In the genomic region with DNA sequence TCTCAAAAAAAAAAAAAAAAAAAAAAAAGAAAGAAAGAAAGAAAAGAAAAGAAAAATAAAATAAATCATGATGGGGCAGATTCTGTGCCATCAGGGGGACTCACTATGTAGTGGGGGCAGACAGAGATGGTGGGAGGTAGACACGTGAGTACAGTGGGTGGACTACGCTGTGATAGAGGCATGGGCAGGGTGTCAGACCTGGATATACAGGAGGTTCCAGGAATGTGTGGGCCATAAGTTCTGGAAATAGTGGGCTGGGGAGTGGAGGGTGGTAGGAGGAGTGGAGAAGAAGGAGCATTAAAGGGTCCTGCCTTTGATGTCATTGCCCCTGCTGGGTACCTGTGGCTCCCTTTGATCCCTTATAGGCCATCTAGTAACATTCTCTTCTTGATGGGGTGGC, we compare ENCODE assay signal across 32 cellular contexts. TPM values are rescaled to one million over a fixed set of nuclear protein-coding genes. Genes with fewer than 3 reads are reported as not detected.
"Had no signal": no experiment of that assay in that cellular context is flagged by ENCODE, and none has a peak within 500 bp of the region (broad histone marks: within the 10 kb centered on the region; RNA-seq: fewer than 3 reads in every experiment).

No MANE protein-coding gene starts in this region.

- H3K9ac ChIP-seq: neural progenitor cell, parathyroid adenoma had no signal

- H3K27ac ChIP-seq: hepatocyte, left ventricle myocardium inferior, neural progenitor cell, neutrophil, parathyroid adenoma, sigmoid colon, stomach, thoracic aorta, tibial artery, upper lobe of right lung had no signal

- H3K9me3 Mint-ChIP-seq: mesothelial cell of epicardium; natural killer cell; stimulated activated naive B cell treated with anti-CD40 and anti-IgM and Interleukin-4, amounts not matched to agents 10 μg/mL and 1 μg/mL and 100 μg/mL, for 72 hours had no signal

- H3K79me2 ChIP-seq: hepatocyte, parathyroid adenoma had no signal

- H3K27ac Mint-ChIP-seq: mesothelial cell of epicardium; natural killer cell; nephron progenitor cell; neural progenitor cell; progenitor cell of endocrine pancreas; stimulated activated naive B cell treated with anti-CD40 and anti-IgM and Interleukin-4, amounts not matched to agents 10 μg/mL and 1 μg/mL and 100 μg/mL, for 72 hours had no signal

- H2AFZ ChIP-seq: hepatocyte, neural progenitor cell, parathyroid adenoma had no signal

- ATAC-seq: natural killer cell; right cardiac atrium; stimulated activated naive B cell treated with anti-CD40 and anti-IgM and Interleukin-4, amounts not matched to agents 10 μg/mL and 1 μg/mL and 100 μg/mL, for 72 hours; stimulated activated naive CD8-positive, alpha-beta T cell treated with anti-CD3 and anti-CD28 coated beads, Interleukin-15, Interleukin-2, amounts not matched to agents 100 U/mL and 50 U/mL, for 24 hours; upper lobe of right lung had no signal

- H3K4me2 ChIP-seq: hepatocyte, neural progenitor cell had no signal

- H3K4me1 ChIP-seq: parathyroid adenoma, upper lobe of right lung had no signal

- H3K4me3 ChIP-seq: hepatocyte, left ventricle myocardium inferior, lung, neural progenitor cell, sigmoid colon, stomach, thoracic aorta, tibial artery, upper lobe of right lung had no signal

- H3K4me1 Mint-ChIP-seq: neural progenitor cell had no signal

- H3K36me3 ChIP-seq: left ventricle myocardium inferior, neural progenitor cell, neutrophil, sigmoid colon, stomach, thoracic aorta, tibial artery, upper lobe of right lung had no signal

- DNase-seq: islet precursor cell; left ventricle myocardium inferior; mesendoderm; naive B cell; natural killer cell; nephron progenitor cell; occipital lobe; retina; right cardiac atrium; small intestine; stimulated activated CD4-positive, alpha-beta T cell treated with anti-CD3 and anti-CD28 coated beads, Interleukin-1b, Interleukin-23, amount 100 ng/mL, for 48 hours; stimulated activated CD4-positive, alpha-beta T cell treated with anti-CD3 and anti-CD28 coated beads, Interleukin-2, amount 100 ng/mL, for 48 hours; stimulated activated CD4-positive, alpha-beta T cell treated with anti-CD3 and anti-CD28 coated beads, Interleukin-4, amount 100 ng/mL, for 4 hours; stimulated activated CD8-positive, alpha-beta memory T cell treated with anti-CD3 and anti-CD28 coated beads, Interleukin-4, amount 100 ng/mL, for 48 hours; stimulated activated naive B cell treated with anti-CD40 and anti-IgM and Interleukin-4, amounts not matched to agents 10 μg/mL and 1 μg/mL and 100 μg/mL, for 72 hours; stimulated activated naive CD8-positive, alpha-beta T cell treated with anti-CD3 and anti-CD28 coated beads, Interleukin-15, Interleukin-2, amounts not matched to agents 100 U/mL and 50 U/mL, for 24 hours; stomach; trophoblast cell; upper lobe of right lung had no signal

- H3K4me3 Mint-ChIP-seq: mesothelial cell of epicardium; naive B cell; natural killer cell; nephron progenitor cell; neural progenitor cell; stimulated activated naive B cell treated with anti-CD40 and anti-IgM and Interleukin-4, amounts not matched to agents 10 μg/mL and 1 μg/mL and 100 μg/mL, for 72 hours had no signal

- H3K9me3 ChIP-seq: left ventricle myocardium inferior, neutrophil, sigmoid colon, stomach, thoracic aorta, tibial artery, upper lobe of right lung had no signal

- H3K36me3 Mint-ChIP-seq: naive B cell; natural killer cell; stimulated activated naive B cell treated with anti-CD40 and anti-IgM and Interleukin-4, amounts not matched to agents 10 μg/mL and 1 μg/mL and 100 μg/mL, for 72 hours had no signal

RNA-seq across cellular contexts. Expression of a gene that starts 8.8 kb away (rescaled TPM):
- total RNA-seq: mononuclear cell, natural killer cell, occipital lobe, upper lobe of right lung had no signal

RNA-seq across cellular contexts. Expression of a gene that starts 19.2 kb away (rescaled TPM):
- total RNA-seq: hepatocyte, kidney epithelial cell, lung, mononuclear cell, natural killer cell, occipital lobe, osteocyte, progenitor cell of endocrine pancreas, sigmoid colon, stomach, upper lobe of right lung had no signal

RNA-seq across cellular contexts. Expression of a gene that starts 29.9 kb away (rescaled TPM):
- total RNA-seq: left ventricle myocardium inferior, occipital lobe, osteocyte, progenitor cell of endocrine pancreas, right cardiac atrium, sigmoid colon had no signal
